In genomic region chr3:11606090-11606784, GRCh38 we compare ENCODE assay signal across 17 cellular contexts. TPM values are rescaled to one million over a fixed set of nuclear protein-coding genes. Genes with fewer than 3 reads are reported as not detected.
DNase-seq lines count a peak whose midpoint lies in the region; ATAC-seq and TF ChIP-seq lines count a peak whose summit lies in the region.
"Had no signal": no experiment of that assay in that cellular context is flagged by ENCODE, and none has a peak within 500 bp of the region (broad histone marks: within the 10 kb centered on the region; RNA-seq: fewer than 3 reads in every experiment).

No MANE protein-coding gene starts in this region.

- ATAC-seq in activated B cell treated with CpG ODN at 0.5 μM for 24 hours (ENCODE audit: low read depth): no peak

- H3K36me3 ChIP-seq in transverse colon (no peaks in the 10 kb centered on the region), HAP-1 (replicated peaks) (no peaks in the 10 kb centered on the region)

- in situ Hi-C loops in transverse colon (cut with MboI; ENCODE audit: low pct_ligation_motif_present in 1 of 4, low pct_unique_long_range_greater_than_20kb in 1 of 4, low sequenced_read_pairs in 3 of 4): no loop called here
- in situ Hi-C loops in HAP-1 (cut with MboI; ENCODE audit: low sequenced_read_pairs): no loop called here

- H3K4me3 Mint-ChIP-seq in activated naive CD4-positive, alpha-beta T cell treated with anti-CD3 and anti-CD28 coated beads, Interleukin-2, amount 50 U/mL, for 24 hours: no peak overlapping the region
- no peak overlapping the region for H3K4me3 Mint-ChIP-seq in activated B cell treated with CpG ODN at 0.5 μM for 24 hours
- peak overlapping the region in 1 of 5 donors; percentile 34 for H3K4me3 Mint-ChIP-seq in immature natural killer cell
- H3K4me3 Mint-ChIP-seq: T-helper 1 cell treated with Interleukin-12 subunit alpha and Interleukin-12 subunit beta and Interleukin-4 antibody, amounts not matched to agents 30 μg/mL and 1 μg/mL, for 36 hours had no signal

- WGBS in transverse colon (ENCODE audit: low coverage in 1 of 2), 2 donors: 69 to 84% methylated on average over 8 to 11 of the region's 11 CpGs

- TF ChIP-seq CTCF in activated B cell treated with CpG ODN at 0.5 μM for 24 hours (IDR thresholded peaks at IDR 0.05): no peak
- TF ChIP-seq CTCF in transverse colon (IDR thresholded peaks at IDR 0.05): no peak
- TF ChIP-seq CTCF in GM20000 (IDR thresholded peaks at IDR 0.05; ENCODE audit: extremely low read depth, missing control alignments): no peak

- POLR2A ChIA-PET in activated B cell treated with CpG ODN at 0.5 μM for 24 hours (lab: Charles Lee): no interaction called here

- H3K4me1 ChIP-seq in transverse colon: peaks cover 28 to 74% (median 31%) of the 10 kb centered on the region in 4 donors
- H3K4me1 ChIP-seq in HAP-1: peaks cover 20% of the 10 kb centered on the region

- no peak overlapping the region for H3K4me3 ChIP-seq in transverse colon
- no peak overlapping the region for H3K4me3 ChIP-seq in HAP-1

- intact Hi-C loops in activated B cell treated with CpG ODN at 0.5 μM for 24 hours (cut with micrococcal nuclease) (no loop called here), transverse colon (cut with DNase I; ENCODE audit: low total_unique reads) (no loop called here)

- no peaks in the 10 kb centered on the region for H3K9me3 ChIP-seq in transverse colon
- H3K9me3 ChIP-seq in HAP-1: no peaks in the 10 kb centered on the region

- no peaks in the 10 kb centered on the region for H3K27me3 Mint-ChIP-seq in activated naive CD4-positive, alpha-beta T cell treated with anti-CD3 and anti-CD28 coated beads, Interleukin-2, amount 50 U/mL, for 24 hours
- no peaks in the 10 kb centered on the region for H3K27me3 Mint-ChIP-seq in activated B cell treated with CpG ODN at 0.5 μM for 24 hours
- H3K27me3 Mint-ChIP-seq in immature natural killer cell (ENCODE audit: low read depth in 3 of 3): peaks cover 0 to 3% (median 0%) of the 10 kb centered on the region in 3 donors

- TF ChIP-seq POLR2A in transverse colon (IDR thresholded peaks at IDR 0.05): no peak

- peaks cover 9% of the 10 kb centered on the region for H3K36me3 Mint-ChIP-seq in activated naive CD4-positive, alpha-beta T cell treated with anti-CD3 and anti-CD28 coated beads, Interleukin-2, amount 50 U/mL, for 24 hours
- H3K36me3 Mint-ChIP-seq in activated B cell treated with CpG ODN at 0.5 μM for 24 hours (ENCODE audit: low read depth) (peaks cover 18% of the 10 kb centered on the region), immature natural killer cell (peaks cover under 1 to 1% (median 1%) of the 10 kb centered on the region in 3 donors)

- DNase-seq in activated naive CD4-positive, alpha-beta T cell (lab: John Stamatoyannopoulos, UW): no peak
- DNase-seq in activated B cell treated with CpG ODN at 0.5 μM for 24 hours: no peak
- peak; percentile 37 to 56 (median 46) for DNase-seq in immature natural killer cell
- DNase-seq in transverse colon: no peak
- DNase-seq in HAP-1 (ENCODE audit: low spot score in 2 of 2): no peak
- no peak for DNase-seq in GM20000 (ENCODE audit: low spot score)
- DNase-seq in NCI-H2081 (lab: John Stamatoyannopoulos, UW): no peak
- DNase-seq: activated gamma-delta T cell; GOT3; head of caudate nucleus; NCI-H187 treated with DMSO at 0.1 percent for 48 hours; NCI-H446; SHP77; stimulated activated CD4-positive, alpha-beta T cell treated with anti-CD3 and anti-CD28 coated beads, Interleukin-4, amount 100 ng/mL, for 1 hour; trophoblast cell had no signal

- peaks cover 78% of the 10 kb centered on the region for H3K4me1 Mint-ChIP-seq in activated naive CD4-positive, alpha-beta T cell treated with anti-CD3 and anti-CD28 coated beads, Interleukin-2, amount 50 U/mL, for 24 hours
- peaks cover 48% of the 10 kb centered on the region for H3K4me1 Mint-ChIP-seq in activated B cell treated with CpG ODN at 0.5 μM for 24 hours
- peaks cover 75 to 95% of the 10 kb centered on the region in 2 donors for H3K4me1 Mint-ChIP-seq in immature natural killer cell

- H3K27ac ChIP-seq in transverse colon: peak overlapping the region; percentile 28 to 66 (median 36)

- H3K27me3 ChIP-seq in transverse colon: no peaks in the 10 kb centered on the region
- no peaks in the 10 kb centered on the region for H3K27me3 ChIP-seq in HAP-1 (ENCODE audit: low read depth)

- no peaks in the 10 kb centered on the region for H3K9me3 Mint-ChIP-seq in activated naive CD4-positive, alpha-beta T cell treated with anti-CD3 and anti-CD28 coated beads, Interleukin-2, amount 50 U/mL, for 24 hours
- H3K9me3 Mint-ChIP-seq in activated B cell treated with CpG ODN at 0.5 μM for 24 hours (no peaks in the 10 kb centered on the region), immature natural killer cell (no peaks in the 10 kb centered on the region)
- H3K9me3 Mint-ChIP-seq: T-helper 1 cell treated with Interleukin-12 subunit alpha and Interleukin-12 subunit beta and Interleukin-4 antibody, amounts not matched to agents 30 μg/mL and 1 μg/mL, for 36 hours had no signal

- H3K27ac Mint-ChIP-seq in activated naive CD4-positive, alpha-beta T cell treated with anti-CD3 and anti-CD28 coated beads, Interleukin-2, amount 50 U/mL, for 24 hours: peak overlapping the region; percentile 59
- H3K27ac Mint-ChIP-seq in activated B cell treated with CpG ODN at 0.5 μM for 24 hours: peak overlapping the region; percentile 67
- H3K27ac Mint-ChIP-seq in immature natural killer cell: peak overlapping the region in 5 of 6 donors; percentile 15 to 84 (median 68)
- H3K27ac Mint-ChIP-seq: T-helper 1 cell treated with Interleukin-12 subunit alpha and Interleukin-12 subunit beta and Interleukin-4 antibody, amounts not matched to agents 30 μg/mL and 1 μg/mL, for 36 hours had no signal

- no peak for TF ChIP-seq EP300 in transverse colon (IDR thresholded peaks at IDR 0.05; ENCODE audit: low read depth)

- CTCF ChIA-PET in activated B cell treated with CpG ODN at 0.5 μM for 24 hours (lab: Charles Lee): no interaction called here

RNA-seq across cellular contexts. Expression of gene VGLL4, which starts 37.5 kb away (rescaled TPM):
- 19.2 and 19.3 TPM in 2 replicates for total RNA-seq in activated B cell treated with CpG ODN at 0.5 μM for 24 hours
- 10 to 100 TPM; 11.9 to 44.4 (median 25.6) TPM for polyA plus RNA-seq in immature natural killer cell
- 100 to 1,000 TPM in 1 of 4 donors, 10 to 100 TPM in 3; 67.3 to 175 (median 95.0) TPM for total RNA-seq in transverse colon

Comparison
In these comparisons a context has a peak if more than half of its experiments do, and no peak if none do; other contexts are left out.
1. DNase-seq: peak in immature natural killer cell (3 of 3); none in activated naive CD4-positive, alpha-beta T cell (0 of 4), activated B cell treated with CpG ODN at 0.5 μM for 24 hours (single experiment), transverse colon (single experiment), HAP-1 (0 of 2), GM20000 (single experiment) and NCI-H2081 (0 of 2).
2. Peak in every context shown above with its lines, with median percentiles within 50 percentile points of each other: H3K27ac Mint-ChIP-seq.